Comparison of ENCODE assay signal across 20 cellular contexts in genomic region chr13:20198781-20199180, GRCh38. TPM values are rescaled to one million over a fixed set of nuclear protein-coding genes. Genes with fewer than 3 reads are reported as not detected.
"Had no signal": no experiment of that assay in that cellular context is flagged by ENCODE, and none has a peak within 500 bp of the region (broad histone marks: within the 10 kb centered on the region; RNA-seq: fewer than 3 reads in every experiment).

No MANE protein-coding gene starts in this region.

- ATAC-seq: activated CD8-positive, alpha-beta T cell treated with anti-CD3 and anti-CD28 coated beads, Interleukin-2, amount 10 ng/mL, durations not matched to agents 7 days and 5 days; heart left ventricle; natural killer cell treated with Interleukin-12 subunit alpha and Interleukin-12 subunit beta and Interleukin-15 and Interleukin-18, amount 100 ng/mL, for 72 hours; stimulated activated naive CD8-positive, alpha-beta T cell treated with anti-CD3 and anti-CD28 coated beads, Interleukin-15, Interleukin-2, amounts not matched to agents 100 U/mL and 50 U/mL, for 24 hours; WTC11 had no signal

- H3K4me3 ChIP-seq: heart left ventricle, left ventricle myocardium inferior, skin epidermis had no signal

- H3K27ac ChIP-seq: heart left ventricle, left ventricle myocardium inferior, skin epidermis had no signal

- H3K36me3 ChIP-seq: heart left ventricle, left ventricle myocardium inferior had no signal

- DNase-seq: activated CD4-positive, alpha-beta T cell treated with anti-CD3 and anti-CD28 coated beads for 48 hours; activated CD8-positive, alpha-beta memory T cell treated with anti-CD3 and anti-CD28 coated beads, Interleukin-2, amount 50 U/mL, for 4 hours; activated CD8-positive, alpha-beta T cell treated with anti-CD3 and anti-CD28 coated beads, Interleukin-2, amount 10 ng/mL, durations not matched to agents 7 days and 5 days; activated effector memory CD4-positive, alpha-beta T cell treated with anti-CD3 and anti-CD28 coated beads, Interleukin-2, amount 50 U/mL, for 16 hours; activated T-cell treated with anti-CD3 and anti-CD28 coated beads, Interleukin-2, amount 50 U/mL, for 48 hours; amygdala; cortex of kidney; effector CD4-positive, alpha-beta T cell; foreskin melanocyte; heart left ventricle; immature natural killer cell; left ventricle myocardium inferior; mesendoderm; posterior cingulate gyrus; stimulated activated CD4-positive, alpha-beta T cell treated with anti-CD3 and anti-CD28 coated beads, Interleukin-4, amount 100 ng/mL, for 4 hours; stimulated activated naive CD8-positive, alpha-beta T cell treated with anti-CD3 and anti-CD28 coated beads, Interleukin-15, Interleukin-2, amounts not matched to agents 100 U/mL and 50 U/mL, for 24 hours; trophoblast cell had no signal

RNA-seq across cellular contexts. Expression of gene GJB2, which starts 6.0 kb away (rescaled TPM):
- total RNA-seq: left ventricle myocardium inferior had no signal

RNA-seq across cellular contexts. Expression of gene GJB6, which starts 33.3 kb away (rescaled TPM):
- total RNA-seq: heart left ventricle, left ventricle myocardium inferior, WTC11 had no signal
